In the genomic region with DNA sequence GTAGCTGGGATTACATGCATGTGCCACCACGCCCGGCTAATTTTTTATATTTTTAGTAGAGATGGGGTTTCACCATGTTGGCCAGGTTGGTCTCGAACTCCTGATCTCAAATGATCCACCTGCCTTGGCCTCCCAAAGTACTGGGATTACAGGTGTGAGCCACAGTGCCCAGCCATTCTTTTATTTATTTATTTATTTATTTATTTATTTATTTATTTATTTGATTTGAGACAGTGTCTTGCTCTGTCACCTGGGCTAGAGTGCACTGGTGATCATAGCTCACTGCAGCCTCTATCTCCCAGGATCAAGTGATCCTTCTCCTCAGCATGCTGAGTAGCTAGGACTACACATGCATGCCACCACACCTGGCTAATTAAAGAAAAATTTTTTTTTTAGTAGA, we compare ENCODE assay signal across 2 cellular contexts. TPM values are rescaled to one million over a fixed set of nuclear protein-coding genes. Genes with fewer than 3 reads are reported as not detected.
"Had no signal": no experiment of that assay in that cellular context is flagged by ENCODE, and none has a peak within 500 bp of the region (broad histone marks: within the 10 kb centered on the region; RNA-seq: fewer than 3 reads in every experiment).

No MANE protein-coding gene starts in this region.

RNA-seq across cellular contexts. Expression of a gene that starts 10.6 kb away (rescaled TPM):
- polyA plus RNA-seq: aorta, cardiac muscle cell had no signal
